35 cellular contexts compared by ENCODE assay signal in genomic region chr7:37660614-37661013, GRCh38. TPM values are rescaled to one million over a fixed set of nuclear protein-coding genes. Genes with fewer than 3 reads are reported as not detected.
"Had no signal": no experiment of that assay in that cellular context is flagged by ENCODE, and none has a peak within 500 bp of the region (broad histone marks: within the 10 kb centered on the region; RNA-seq: fewer than 3 reads in every experiment).

No MANE protein-coding gene starts in this region.

- H3K9me3 Mint-ChIP-seq: activated CD4-positive, alpha-beta memory T cell treated with anti-CD3 and anti-CD28 coated beads, Interleukin-2, amount 10 ng/mL, durations not matched to agents 7 days and 5 days; activated CD4-positive, alpha-beta T cell treated with anti-CD3 and anti-CD28 coated beads, Interleukin-2, amount 10 ng/mL, durations not matched to agents 7 days and 5 days; activated naive CD4-positive, alpha-beta T cell treated with anti-CD3 and anti-CD28 coated beads, Interleukin-2, amount 10 ng/mL, durations not matched to agents 7 days and 5 days; activated naive CD4-positive, alpha-beta T cell treated with anti-CD3 and anti-CD28 coated beads, Interleukin-2, amount 50 U/mL, for 72 hours; activated naive CD8-positive, alpha-beta T cell treated with anti-CD3 and anti-CD28 coated beads, Interleukin-2, amount 10 ng/mL, durations not matched to agents 7 days and 5 days; activated T-cell treated with anti-CD3 and anti-CD28 coated beads, Interleukin-2, amount 50 U/mL, for 24 hours; activated T-cell treated with anti-CD3 and anti-CD28 coated beads, Interleukin-2, amount 50 U/mL, for 72 hours; brain; WTC11 had no signal

- H3K36me3 Mint-ChIP-seq: activated naive CD4-positive, alpha-beta T cell treated with anti-CD3 and anti-CD28 coated beads, Interleukin-2, amount 10 ng/mL, durations not matched to agents 7 days and 5 days; activated naive CD4-positive, alpha-beta T cell treated with anti-CD3 and anti-CD28 coated beads, Interleukin-2, amount 50 U/mL, for 72 hours; activated naive CD8-positive, alpha-beta T cell treated with anti-CD3 and anti-CD28 coated beads, Interleukin-2, amount 10 ng/mL, durations not matched to agents 7 days and 5 days; brain; WTC11 had no signal

- H3K36me3 ChIP-seq: ascending aorta, breast epithelium, cardiac muscle cell, colonic mucosa, esophagus squamous epithelium, gastroesophageal sphincter had no signal

- DNase-seq: activated CD4-positive, alpha-beta memory T cell treated with anti-CD3 and anti-CD28 coated beads, Interleukin-2, amount 10 ng/mL, durations not matched to agents 7 days and 5 days; activated CD4-positive, alpha-beta T cell treated with anti-CD3 and anti-CD28 coated beads for 1 hour; activated CD4-positive, alpha-beta T cell treated with anti-CD3 and anti-CD28 coated beads for 4 hours; activated CD4-positive, alpha-beta T cell treated with anti-CD3 and anti-CD28 coated beads, Interleukin-2, amount 10 ng/mL, durations not matched to agents 7 days and 5 days; activated CD4-positive, alpha-beta T cell treated with anti-CD3 and anti-CD28 coated beads, Interleukin-2, amount 50 U/mL, for 4 hours; activated CD8-positive, alpha-beta memory T cell treated with anti-CD3 and anti-CD28 coated beads, Interleukin-2, amount 50 U/mL, for 48 hours; activated gamma-delta T cell; activated naive CD4-positive, alpha-beta T cell; activated naive CD4-positive, alpha-beta T cell treated with anti-CD3 and anti-CD28 coated beads, Interleukin-2, amount 10 ng/mL, durations not matched to agents 7 days and 5 days; activated naive CD8-positive, alpha-beta T cell treated with anti-CD3 and anti-CD28 coated beads, Interleukin-2, amount 10 ng/mL, durations not matched to agents 7 days and 5 days; activated T-cell treated with anti-CD3 and anti-CD28 coated beads for 4 hours; activated T-cell treated with anti-CD3 and anti-CD28 coated beads, Interleukin-2, amount 50 U/mL, for 24 hours; activated T-cell treated with anti-CD3 and anti-CD28 coated beads, Interleukin-2, amount 50 U/mL, for 72 hours; central memory CD4-positive, alpha-beta T cell; cerebellar nuclear complex; colonic mucosa; effector CD8-positive, alpha-beta T cell; esophagus squamous epithelium; foreskin melanocyte; T-helper 2 cell had no signal

- H3K4me1 Mint-ChIP-seq: brain had no signal

- H3K27me3 ChIP-seq: ascending aorta, breast epithelium, cardiac muscle cell, colonic mucosa, esophagus squamous epithelium, gastroesophageal sphincter had no signal

- ATAC-seq: activated naive CD4-positive, alpha-beta T cell treated with anti-CD3 and anti-CD28 coated beads, Interleukin-2, amount 50 U/mL, for 72 hours; activated T-cell treated with anti-CD3 and anti-CD28 coated beads, Interleukin-2, amount 50 U/mL, for 72 hours; gastroesophageal sphincter; WTC11 had no signal

- H3K27me3 Mint-ChIP-seq: activated naive CD8-positive, alpha-beta T cell treated with anti-CD3 and anti-CD28 coated beads, Interleukin-2, amount 10 ng/mL, durations not matched to agents 7 days and 5 days had no signal

- FAIRE-seq: endometrium, endothelial cell of umbilical vein had no signal

- H3K27ac ChIP-seq: ascending aorta, breast epithelium, cardiac muscle cell, colonic mucosa, epithelial cell of prostate, esophagus squamous epithelium, gastroesophageal sphincter, VCaP had no signal

- H3K27ac Mint-ChIP-seq: activated CD4-positive, alpha-beta memory T cell treated with anti-CD3 and anti-CD28 coated beads, Interleukin-2, amount 10 ng/mL, durations not matched to agents 7 days and 5 days; activated CD4-positive, alpha-beta T cell treated with anti-CD3 and anti-CD28 coated beads, Interleukin-2, amount 10 ng/mL, durations not matched to agents 7 days and 5 days; activated naive CD4-positive, alpha-beta T cell treated with anti-CD3 and anti-CD28 coated beads, Interleukin-2, amount 10 ng/mL, durations not matched to agents 7 days and 5 days; activated naive CD4-positive, alpha-beta T cell treated with anti-CD3 and anti-CD28 coated beads, Interleukin-2, amount 50 U/mL, for 72 hours; activated naive CD8-positive, alpha-beta T cell treated with anti-CD3 and anti-CD28 coated beads, Interleukin-2, amount 10 ng/mL, durations not matched to agents 7 days and 5 days; activated T-cell treated with anti-CD3 and anti-CD28 coated beads, Interleukin-2, amount 50 U/mL, for 24 hours; brain; WTC11 had no signal

- H3K4me3 Mint-ChIP-seq: activated CD4-positive, alpha-beta memory T cell treated with anti-CD3 and anti-CD28 coated beads, Interleukin-2, amount 10 ng/mL, durations not matched to agents 7 days and 5 days; activated CD4-positive, alpha-beta T cell treated with anti-CD3 and anti-CD28 coated beads, Interleukin-2, amount 10 ng/mL, durations not matched to agents 7 days and 5 days; activated naive CD4-positive, alpha-beta T cell treated with anti-CD3 and anti-CD28 coated beads, Interleukin-2, amount 10 ng/mL, durations not matched to agents 7 days and 5 days; activated naive CD8-positive, alpha-beta T cell treated with anti-CD3 and anti-CD28 coated beads, Interleukin-2, amount 10 ng/mL, durations not matched to agents 7 days and 5 days; activated T-cell treated with anti-CD3 and anti-CD28 coated beads, Interleukin-2, amount 50 U/mL, for 24 hours; brain; WTC11 had no signal

- H3K4me1 ChIP-seq: ascending aorta, breast epithelium, colonic mucosa, esophagus squamous epithelium, gastroesophageal sphincter had no signal

- H3K9me3 ChIP-seq: ascending aorta, breast epithelium, colonic mucosa, esophagus squamous epithelium, gastroesophageal sphincter had no signal

- H3K4me3 ChIP-seq: ascending aorta, breast epithelium, cardiac muscle cell, colonic mucosa, esophagus squamous epithelium, gastroesophageal sphincter had no signal

RNA-seq across cellular contexts. Expression of gene GPR141, which starts 23.0 kb away (rescaled TPM):
- total RNA-seq: activated CD4-positive, alpha-beta memory T cell treated with anti-CD3 and anti-CD28 coated beads, Interleukin-2, amount 10 ng/mL, durations not matched to agents 7 days and 5 days; activated CD4-positive, alpha-beta T cell treated with anti-CD3 and anti-CD28 coated beads, Interleukin-2, amount 10 ng/mL, durations not matched to agents 7 days and 5 days; activated naive CD4-positive, alpha-beta T cell treated with anti-CD3 and anti-CD28 coated beads, Interleukin-2, amount 50 U/mL, for 72 hours; activated naive CD8-positive, alpha-beta T cell treated with anti-CD3 and anti-CD28 coated beads, Interleukin-2, amount 10 ng/mL, durations not matched to agents 7 days and 5 days; activated T-cell treated with anti-CD3 and anti-CD28 coated beads, Interleukin-2, amount 50 U/mL, for 72 hours; ascending aorta; endothelial cell of umbilical vein; fibroblast of lung; fibroblast of villous mesenchyme; glomerular endothelial cell; T-helper 1 cell treated with Interleukin-12 subunit alpha and Interleukin-12 subunit beta and Interleukin-4 antibody, amounts not matched to agents 30 ng/mL and 1 ng/mL, for 36 hours had no signal
- polyA plus RNA-seq: cardiac muscle cell, endothelial cell of umbilical vein, fibroblast of lung had no signal
